In genomic region chr3:177438596-177439220, GRCh38 we compare ENCODE assay signal across 24 cellular contexts.
"Had no signal": no experiment of that assay in that cellular context is flagged by ENCODE, and none has a peak within 500 bp of the region (broad histone marks: within the 10 kb centered on the region; RNA-seq: fewer than 3 reads in every experiment).

No MANE protein-coding gene starts in this region.

- ATAC-seq: activated T-cell treated with anti-CD3 and anti-CD28 coated beads, Interleukin-2, amount 50 U/mL, for 72 hours; K562; T-cell had no signal

- DNase-seq: activated B cell treated with CpG ODN at 0.5 μM for 24 hours; activated CD4-positive, alpha-beta memory T cell treated with anti-CD3 and anti-CD28 coated beads for 36 hours; activated CD4-positive, alpha-beta T cell treated with anti-CD3 and anti-CD28 coated beads for 1 hour; activated CD4-positive, alpha-beta T cell treated with anti-CD3 and anti-CD28 coated beads, Interleukin-2, amount 10 ng/mL, durations not matched to agents 24 days and 14 days; activated gamma-delta T cell treated with Interleukin-2 at 50 U/mL for 16 hours; activated naive CD4-positive, alpha-beta T cell treated with anti-CD3 and anti-CD28 coated beads, Interleukin-2, amount 10 ng/mL, durations not matched to agents 7 days and 5 days; activated naive CD8-positive, alpha-beta T cell treated with anti-CD3 and anti-CD28 coated beads for 36 hours; activated T-cell treated with anti-CD3 and anti-CD28 coated beads, Interleukin-2, amount 50 U/mL, for 72 hours; MV-4-11; NCI-H1092 treated with DMSO at 0.1 percent for 48 hours; NCI-H1417 treated with DMSO at 0.1 percent for 48 hours; NCI-H1694; NCI-H2029 treated with DMSO at 0.1 percent for 48 hours; NCI-H345; NCI-H510A; NCI-H526 treated with DMSO at 0.1 percent for 48 hours; NCI-H82; PC-9; SHP77 treated with DMSO at 0.1 percent for 48 hours; T-cell; T-helper 2 cell; T1000 had no signal

- H3K4me2 ChIP-seq: PC-9 had no signal

- H2AFZ ChIP-seq: PC-9 had no signal

- H3K4me3 ChIP-seq: K562, PC-9, SK-N-MC had no signal

- H3K27ac ChIP-seq: PC-9, SK-N-MC had no signal
